ENCODE assay signal across 8 cellular contexts in genomic region chr1:89598450-89599331, GRCh38. TPM values are rescaled to one million over a fixed set of nuclear protein-coding genes. Genes with fewer than 3 reads are reported as not detected.
A peak's percentile ranks its signal among the peaks of the same experiment; 100 is the strongest.
DNase-seq lines count a peak whose midpoint lies in the region; ATAC-seq and TF ChIP-seq lines count a peak whose summit lies in the region.

No MANE protein-coding gene starts in this region.

- no peaks in the 10 kb centered on the region for H3K79me2 ChIP-seq in KMS-11 (ENCODE audit: insufficient read depth, low read depth)

- DNase-seq in activated naive CD4-positive, alpha-beta T cell treated with Interleukin-2 at 50 U/mL for 16 hours: no peak
- peak; percentile 66 for DNase-seq in RWPE1 (ENCODE audit: low spot score)
- DNase-seq in dorsolateral prefrontal cortex: no peak
- DNase-seq in mesothelial cell of epicardium (ENCODE audit: low spot score in 2 of 2, unreplicated experiment in 2 of 2): no peak

- peaks cover 29% of the 10 kb centered on the region for H3K36me3 Mint-ChIP-seq in activated naive CD4-positive, alpha-beta T cell treated with anti-CD3 and anti-CD28 coated beads, Interleukin-2, amount 50 U/mL, for 24 hours
- H3K36me3 Mint-ChIP-seq in mesothelial cell of epicardium: no peaks in the 10 kb centered on the region

- no peak overlapping the region for H3K9ac ChIP-seq in KMS-11

- no peak overlapping the region for H2AFZ ChIP-seq in KMS-11 (ENCODE audit: low read depth)

- H3K4me2 ChIP-seq in KMS-11: no peak overlapping the region

- no peak overlapping the region for H3K4me3 ChIP-seq in KMS-11 (IDR thresholded peaks at IDR 0.05; ENCODE audit: insufficient read depth, low read depth, low read length)
- peak overlapping the region in 2 of 59 donors; percentile 9 to 12 for H3K4me3 ChIP-seq in dorsolateral prefrontal cortex

- H3K27ac ChIP-seq in KMS-11: no peak overlapping the region
- no peak overlapping the region for H3K27ac ChIP-seq in RWPE1
- H3K27ac ChIP-seq in dorsolateral prefrontal cortex: peak overlapping the region in 56 of 59 donors; percentile 1 to 78 (median 53)

- H4K20me1 ChIP-seq in KMS-11 (ENCODE audit: insufficient read depth): no peaks in the 10 kb centered on the region

- H3K9me3 Mint-ChIP-seq in activated naive CD4-positive, alpha-beta T cell treated with anti-CD3 and anti-CD28 coated beads, Interleukin-2, amount 50 U/mL, for 24 hours: no peaks in the 10 kb centered on the region
- H3K9me3 Mint-ChIP-seq in mesothelial cell of epicardium: no peaks in the 10 kb centered on the region

- peaks cover 98% of the 10 kb centered on the region for H3K4me1 Mint-ChIP-seq in activated naive CD4-positive, alpha-beta T cell treated with anti-CD3 and anti-CD28 coated beads, Interleukin-2, amount 50 U/mL, for 24 hours
- peaks cover 6% of the 10 kb centered on the region for H3K4me1 Mint-ChIP-seq in mesothelial cell of epicardium

- H3K27ac Mint-ChIP-seq in activated naive CD4-positive, alpha-beta T cell treated with anti-CD3 and anti-CD28 coated beads, Interleukin-2, amount 50 U/mL, for 24 hours: peak overlapping the region; percentile 87
- no peak overlapping the region for H3K27ac Mint-ChIP-seq in mesothelial cell of epicardium

- POLR2A ChIA-PET in RWPE1 (lab: Yijun Ruan, JAX; ENCODE audit: low non-redundant PET): no interaction called here

- CTCF ChIA-PET in RWPE1 (lab: Yijun Ruan, JAX): interaction anchor here (0.7 to 1.4 kb wide), 3 partner anchors 79 to 513 kb away, joined by 3 to 5 read pairs (median 4); no protein-coding TSS in a partner anchor

- TF ChIP-seq CTCF in KMS-11 (conservative IDR thresholded peaks at IDR 0.05; ENCODE audit: low read depth, low read length): peak; percentile 64
- peak; percentile 70 for TF ChIP-seq CTCF in RWPE1 (conservative IDR thresholded peaks at IDR 0.05; ENCODE audit: low read depth)
- peak; percentile 69 to 93 (median 84) for TF ChIP-seq CTCF in dorsolateral prefrontal cortex (IDR thresholded peaks at IDR 0.05 in 54 of 56, conservative IDR thresholded peaks at IDR 0.05 in 2 of 56; ENCODE audit: low read depth in 1 of 56, partially characterized antibody in 56 of 56)
- peak; percentile 77 for TF ChIP-seq CTCF in mesothelial cell of epicardium (IDR thresholded peaks at IDR 0.05; ENCODE audit: unreplicated experiment)

- intact Hi-C loops in dorsolateral prefrontal cortex (cut with DNase I): loop anchor here (2.0 to 5.0 kb wide), 5 partner anchors 34 to 116 kb away; partner anchors contain the start of genes LRRC8C (in 2 of the 2) and LRRC8B (in 1 of the 2)

- H3K27me3 ChIP-seq in KMS-11 (ENCODE audit: insufficient read depth, low read depth) (no peaks in the 10 kb centered on the region), dorsolateral prefrontal cortex (no peaks in the 10 kb centered on the region)

- H3K4me1 ChIP-seq in KMS-11 (ENCODE audit: low read depth, poor library complexity, severe bottlenecking): no peaks in the 10 kb centered on the region

- peak overlapping the region; percentile 7 for H3K4me3 Mint-ChIP-seq in activated naive CD4-positive, alpha-beta T cell treated with anti-CD3 and anti-CD28 coated beads, Interleukin-2, amount 50 U/mL, for 24 hours
- no peak overlapping the region for H3K4me3 Mint-ChIP-seq in mesothelial cell of epicardium

- no peaks in the 10 kb centered on the region for H3K36me3 ChIP-seq in KMS-11 (ENCODE audit: insufficient read depth)

- no peaks in the 10 kb centered on the region for H3K27me3 Mint-ChIP-seq in activated naive CD4-positive, alpha-beta T cell treated with anti-CD3 and anti-CD28 coated beads, Interleukin-2, amount 50 U/mL, for 24 hours
- no peaks in the 10 kb centered on the region for H3K27me3 Mint-ChIP-seq in mesothelial cell of epicardium (ENCODE audit: low read depth)

- ATAC-seq in GM18520 (IDR thresholded peaks at IDR 0.05; ENCODE audit: unreplicated experiment): no peak
- no peak for ATAC-seq in HG03139 (IDR thresholded peaks at IDR 0.05; ENCODE audit: unreplicated experiment)

RNA-seq across cellular contexts. Expression of gene LRRC8C, which starts 34.2 kb away (rescaled TPM):
- total RNA-seq in dorsolateral prefrontal cortex (10 to 100 TPM; 10.3 to 21.7 (median 16.1) TPM), mesothelial cell of epicardium (1.2 to 1.3 TPM (median 1.3 TPM) in 3 replicates)

Comparison
In these comparisons a context has a peak if more than half of its experiments do, and no peak if none do; other contexts are left out.
1. H3K27ac ChIP-seq: peak in dorsolateral prefrontal cortex (56 of 59); none in KMS-11 (single experiment) and RWPE1 (single experiment).
2. Peak in every context shown above with its lines, with median percentiles within 50 percentile points of each other: CTCF ChIP-seq.